Comparison of ENCODE assay signal across 1 cellular context in genomic region chr13:98533912-98534311, GRCh38.
TF ChIP-seq lines count a peak whose summit lies in the region.

No MANE protein-coding gene starts in this region.

TF ChIP-seq in GM23338, 12 proteins besides CTCF, POLR2A, EP300 and RAD21:
- TF ChIP-seq EZH2 (IDR thresholded peaks at IDR 0.05; ENCODE audit: low read depth, unreplicated experiment) (no peak), STAT1 (IDR thresholded peaks at IDR 0.05; ENCODE audit: unreplicated experiment) (no peak), POLR2AphosphoS5 (IDR thresholded peaks at IDR 0.05; ENCODE audit: low read depth) (no peak), NANOG (IDR thresholded peaks at IDR 0.05; ENCODE audit: borderline replicate concordance) (no peak), ZNF462 (CRISPR knock-in tag; IDR thresholded peaks at IDR 0.05) (no peak), ZNF331 (CRISPR knock-in tag; IDR thresholded peaks at IDR 0.05; ENCODE audit: low read depth) (no peak), JUNB (IDR thresholded peaks at IDR 0.05; ENCODE audit: unreplicated experiment) (no peak), EZH2phosphoT487 (IDR thresholded peaks at IDR 0.05; ENCODE audit: unreplicated experiment) (no peak), ZNF114 (CRISPR knock-in tag; IDR thresholded peaks at IDR 0.05) (no peak), REST (IDR thresholded peaks at IDR 0.05; ENCODE audit: unreplicated experiment) (no peak), CREB1 (CRISPR knock-in tag; IDR thresholded peaks at IDR 0.05; ENCODE audit: low read depth) (no peak), ETS1 (IDR thresholded peaks at IDR 0.05) (no peak)
TF ChIP-seq in GM23338: peak in this region for 0.
